In the genomic region with DNA sequence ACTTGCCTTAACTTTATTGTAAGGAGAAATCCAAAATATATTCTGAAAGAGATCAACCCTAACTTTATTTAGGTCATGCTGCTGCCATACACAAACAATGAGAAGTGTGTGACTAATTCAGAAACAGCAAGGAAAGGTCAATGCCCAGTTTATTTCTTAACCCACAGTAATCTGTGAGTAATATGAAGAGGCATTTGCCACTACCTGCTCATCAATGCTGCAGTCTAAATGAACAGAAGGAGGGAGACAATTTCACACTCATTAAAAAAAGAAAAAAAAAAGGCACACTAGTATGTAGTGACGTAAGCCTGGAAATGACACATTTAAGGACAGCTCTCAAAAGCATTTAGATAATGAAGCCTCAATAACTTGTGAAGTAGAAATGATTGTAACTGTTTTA, we compare ENCODE assay signal across 11 cellular contexts.
DNase-seq lines count a peak whose midpoint lies in the region; ATAC-seq, FAIRE-seq and TF ChIP-seq lines count a peak whose summit lies in the region.
"Had no signal": no experiment of that assay in that cellular context is flagged by ENCODE, and none has a peak within 500 bp of the region (broad histone marks: within the 10 kb centered on the region; RNA-seq: fewer than 3 reads in every experiment).

No MANE protein-coding gene starts in this region.

- TF ChIP-seq CTCF in choroid plexus epithelial cell (conservative IDR thresholded peaks at IDR 0.05; ENCODE audit: low read depth, low read length) = no peak

- FAIRE-seq in small intestine (lab: Jason Lieb, UNC) = no peak

- peaks cover 3 to 11% of the 10 kb centered on the region in 2 donors for H3K4me1 ChIP-seq in small intestine (ENCODE audit: control insufficient read depth in 2 of 2, insufficient read depth in 1 of 2, low read depth in 1 of 2, low read length in 1 of 2)

- no peaks in the 10 kb centered on the region for H3K9me3 ChIP-seq in small intestine (ENCODE audit: control insufficient read depth, low read depth)

- ATAC-seq in GM18511 (IDR thresholded peaks at IDR 0.05; ENCODE audit: unreplicated experiment) (peak; percentile 38), GM21825 (IDR thresholded peaks at IDR 0.05; ENCODE audit: unreplicated experiment) (no peak)
- ATAC-seq: right cardiac atrium had no signal

- H3K4me3 ChIP-seq in choroid plexus epithelial cell (ENCODE audit: low read depth, low read length) = no peak overlapping the region
- H3K4me3 ChIP-seq in small intestine (ENCODE audit: low read depth in 1 of 2, low read length in 2 of 2) = no peak overlapping the region

- DNase-seq in HS-5 (ENCODE audit: low read depth) (peak; percentile 86), choroid plexus epithelial cell (ENCODE audit: low read depth) (peak; percentile 71), small intestine (peak; percentile 9), NCI-H69 (lab: John Stamatoyannopoulos, UW) (no peak), mesenteric fat pad (ENCODE audit: low spot score) (no peak)
- DNase-seq: activated B cell treated with CpG ODN at 0.5 μM for 24 hours, erythroblast, NCI-H1436, right cardiac atrium had no signal

- 65 to 83% (median 79%) methylated on average over 1 of the region's 1 CpG for WGBS in small intestine, 3 donors

- H3K27me3 ChIP-seq in small intestine (ENCODE audit: control insufficient read depth in 2 of 2, insufficient read depth in 2 of 2, low read length in 2 of 2) = no peaks in the 10 kb centered on the region

- no peaks in the 10 kb centered on the region for H3K36me3 ChIP-seq in small intestine (ENCODE audit: control insufficient read depth in 2 of 2, insufficient read depth in 2 of 2, low read length in 2 of 2)

- no peak overlapping the region for H3K27ac ChIP-seq in small intestine (ENCODE audit: low read depth in 1 of 2, low read length in 1 of 2)

Comparison
In these comparisons a context has a peak if more than half of its experiments do, and no peak if none do; other contexts are left out.
1. DNase-seq: peak in HS-5 (single experiment), choroid plexus epithelial cell (single experiment) and small intestine (single experiment); none in NCI-H69 (single experiment) and mesenteric fat pad (single experiment).